ENCODE assay signal across 10 cellular contexts in genomic region chr17:16442594-16443389, GRCh38. TPM values are rescaled to one million over a fixed set of nuclear protein-coding genes. Genes with fewer than 3 reads are reported as not detected.
DNase-seq lines count a peak whose midpoint lies in the region; ATAC-seq and TF ChIP-seq lines count a peak whose summit lies in the region.
"Had no signal": no experiment of that assay in that cellular context is flagged by ENCODE, and none has a peak within 500 bp of the region (broad histone marks: within the 10 kb centered on the region; RNA-seq: fewer than 3 reads in every experiment).

No MANE protein-coding gene starts in this region.

- H3K36me3 ChIP-seq in OCI-LY7 (ENCODE audit: insufficient read depth, low read length) (peaks cover 87% of the 10 kb centered on the region), stomach (peaks cover 30 to 76% (median 66%) of the 10 kb centered on the region in 4 donors)

- H3K4me1 Mint-ChIP-seq in activated naive CD4-positive, alpha-beta T cell treated with anti-CD3 and anti-CD28 coated beads, Interleukin-2, amount 50 U/mL, for 24 hours: peaks cover 40% of the 10 kb centered on the region

- TF ChIP-seq CTCF in OCI-LY7 (conservative IDR thresholded peaks at IDR 0.05; ENCODE audit: low read length) (no peak), coronary artery (IDR thresholded peaks at IDR 0.05) (no peak), stomach (IDR thresholded peaks at IDR 0.05) (no peak)

- H3K27me3 Mint-ChIP-seq in activated naive CD4-positive, alpha-beta T cell treated with anti-CD3 and anti-CD28 coated beads, Interleukin-2, amount 50 U/mL, for 24 hours: no peaks in the 10 kb centered on the region

- TF ChIP-seq POLR2A in stomach (IDR thresholded peaks at IDR 0.05): no peak

- H3K27ac ChIP-seq in OCI-LY7 (ENCODE audit: low read depth, low read length, poor library complexity, severe bottlenecking): peak overlapping the region; percentile 87
- no peak overlapping the region for H3K27ac ChIP-seq in coronary artery
- peak overlapping the region in 4 of 5 donors; percentile 14 to 93 (median 67) for H3K27ac ChIP-seq in stomach

- POLR2A ChIA-PET in OCI-LY7 (lab: Charles Lee): no interaction called here

- no TSS peak for BruUV-seq in OCI-LY7 (replicated peaks; lab: Mats Ljungman, UMichigan)

- H4K20me1 ChIP-seq in OCI-LY7 (ENCODE audit: insufficient read depth, low read length): peaks cover 22% of the 10 kb centered on the region; the same call in 1 of the 2 replicates

- peak overlapping the region; percentile 85 for H3K27ac Mint-ChIP-seq in activated naive CD4-positive, alpha-beta T cell treated with anti-CD3 and anti-CD28 coated beads, Interleukin-2, amount 50 U/mL, for 24 hours

- intact Hi-C loops in OCI-LY7 (cut with micrococcal nuclease; ENCODE audit: unreplicated experiment): no loop called here
- intact Hi-C loops in stomach (cut with DNase I; ENCODE audit: low total_unique reads): no loop called here

- CTCF ChIA-PET in OCI-LY7 (lab: Charles Lee; ENCODE audit: unreplicated experiment): interaction anchor here (1.0 kb wide), 1 partner anchor 93 kb away, joined by 3 read pairs; no protein-coding TSS in a partner anchor

- H3K4me1 ChIP-seq in OCI-LY7 (ENCODE audit: insufficient read depth, low read length, poor library complexity, severe bottlenecking) (peaks cover 32% of the 10 kb centered on the region), stomach (peaks cover 38 to 73% (median 60%) of the 10 kb centered on the region in 4 donors)

- H3K79me2 ChIP-seq in OCI-LY7 (ENCODE audit: insufficient read depth, low read depth, low read length): peaks cover 45% of the 10 kb centered on the region

- no peak overlapping the region for H2AFZ ChIP-seq in OCI-LY7 (ENCODE audit: low read length)

- no peaks in the 10 kb centered on the region for H3K9me2 ChIP-seq in OCI-LY7 (ENCODE audit: insufficient read depth, low read length)

- WGBS in stomach, 5 donors: 62 to 71% (median 69%) methylated on average over 6 of the region's 6 CpGs

- no peak for ATAC-seq in GM21528 (IDR thresholded peaks at IDR 0.05; ENCODE audit: low FRiP score, unreplicated experiment)

- H3K4me2 ChIP-seq in OCI-LY7 (ENCODE audit: low read length): peak overlapping the region; percentile 91

- H3K9me3 Mint-ChIP-seq in activated naive CD4-positive, alpha-beta T cell treated with anti-CD3 and anti-CD28 coated beads, Interleukin-2, amount 50 U/mL, for 24 hours: no peaks in the 10 kb centered on the region

- H3K36me3 Mint-ChIP-seq in activated naive CD4-positive, alpha-beta T cell treated with anti-CD3 and anti-CD28 coated beads, Interleukin-2, amount 50 U/mL, for 24 hours: peaks cover 34% of the 10 kb centered on the region

- H3K4me3 Mint-ChIP-seq in activated naive CD4-positive, alpha-beta T cell treated with anti-CD3 and anti-CD28 coated beads, Interleukin-2, amount 50 U/mL, for 24 hours: peak overlapping the region; percentile 100

- DNase-seq in activated naive CD4-positive, alpha-beta T cell treated with anti-CD3 and anti-CD28 coated beads, Interleukin-2, amount 50 U/mL, for 16 hours: no peak
- DNase-seq in OCI-LY7 (ENCODE audit: low spot score): no peak
- no peak for DNase-seq in coronary artery (ENCODE audit: low spot score)
- DNase-seq in stomach: no peak
- no peak for DNase-seq in NCI-H1105 treated with DMSO at 0.1 percent for 48 hours (lab: John Stamatoyannopoulos, UW)
- DNase-seq in NCI-H2029 treated with DMSO at 0.1 percent for 48 hours (lab: John Stamatoyannopoulos, UW): no peak
- DNase-seq: GDM1, NCI-H1417 treated with DMSO at 0.1 percent for 48 hours had no signal

- no peaks in the 10 kb centered on the region for H3K27me3 ChIP-seq in stomach

- H3K9me3 ChIP-seq in OCI-LY7 (ENCODE audit: low read length): no peaks in the 10 kb centered on the region
- H3K9me3 ChIP-seq in stomach: no peaks in the 10 kb centered on the region

- H3K4me3 ChIP-seq in OCI-LY7 (ENCODE audit: low read depth, low read length, poor library complexity, severe bottlenecking) (peak overlapping the region; percentile 98), coronary artery (peak overlapping the region; percentile 13), stomach (peak overlapping the region in 2 of 4 donors; percentile 93 to 96)

- TF ChIP-seq EP300 in stomach (IDR thresholded peaks at IDR 0.05): no peak

RNA-seq across cellular contexts. Expression of gene TRPV2, which starts 27.4 kb away (rescaled TPM):
- 10.5 and 15.4 TPM in 2 replicates for total RNA-seq in OCI-LY7 (2014; rRNA removed; shearing (Covaris generic))
- total RNA-seq in OCI-LY7 (2022): 4.9 and 5.3 TPM in 2 replicates
- 10 to 100 TPM in 1 of 5 donors, 1 to 10 TPM in 3, under 1 TPM in 1; 0.58 to 24.8 (median 4.5) TPM for total RNA-seq in stomach
- 1 to 10 TPM; 5.3 to 8.8 (median 6.4) TPM for polyA plus RNA-seq in stomach

RNA-seq across cellular contexts. Expression of gene LRRC75A, which starts 49.2 kb away (rescaled TPM):
- total RNA-seq in OCI-LY7 (2014; rRNA removed; shearing (Covaris generic)): not detected in 2 replicates
- not detected in 2 replicates for total RNA-seq in OCI-LY7 (2022)
- total RNA-seq in stomach: 100 to 1,000 TPM in 1 of 5 donors, 10 to 100 TPM in 2, 1 to 10 TPM in 2; 1.1 to 306 (median 14.5) TPM
- 1 to 10 TPM; 2.6 to 4.0 (median 3.4) TPM for polyA plus RNA-seq in stomach

Comparison
In these comparisons a context has a peak if more than half of its experiments do, and no peak if none do; other contexts are left out.
1. H3K27ac ChIP-seq: peak in OCI-LY7 (single experiment) and stomach (4 of 5); none in coronary artery (0 of 2).